ENCODE assay signal across 8 cellular contexts in genomic region chr19:14006766-14007562, GRCh38. TPM values are rescaled to one million over a fixed set of nuclear protein-coding genes. Genes with fewer than 3 reads are reported as not detected.
DNase-seq lines count a peak whose midpoint lies in the region; ATAC-seq and TF ChIP-seq lines count a peak whose summit lies in the region.

No MANE protein-coding gene starts in this region.

- peak overlapping the region; percentile 94 for H3K4me3 Mint-ChIP-seq in activated naive CD8-positive, alpha-beta T cell treated with anti-CD3 and anti-CD28 coated beads, Interleukin-2, amount 10 ng/mL, durations not matched to agents 7 days and 5 days

- peak; percentile 93 for DNase-seq in NCI-H1436 (lab: John Stamatoyannopoulos, UW)
- DNase-seq in NCI-H1436 treated with DMSO at 0.1 percent for 48 hours (lab: John Stamatoyannopoulos, UW), result no peak
- peak; percentile 64 for DNase-seq in HuH-7 (ENCODE audit: low spot score)
- peak; percentile 89 for DNase-seq in activated naive CD8-positive, alpha-beta T cell treated with anti-CD3 and anti-CD28 coated beads, Interleukin-2, amount 10 ng/mL, durations not matched to agents 7 days and 5 days
- DNase-seq in iPS DF 6.9 (ENCODE audit: low read depth, low spot score), result peak; percentile 60
- peak; percentile 98 for DNase-seq in smooth muscle cell (lab: John Stamatoyannopoulos, UW; ENCODE audit: unreplicated experiment)
- DNase-seq in NCI-H446 treated with DMSO at 0.1 percent for 48 hours (lab: John Stamatoyannopoulos, UW), result no peak

- peak overlapping the region; percentile 100 for H3K9ac ChIP-seq in smooth muscle cell (ENCODE audit: low read depth)

- no peaks in the 10 kb centered on the region for H3K9me3 Mint-ChIP-seq in activated naive CD8-positive, alpha-beta T cell treated with anti-CD3 and anti-CD28 coated beads, Interleukin-2, amount 10 ng/mL, durations not matched to agents 7 days and 5 days

- H3K27me3 ChIP-seq in iPS DF 6.9 (ENCODE audit: control insufficient read depth, insufficient read depth, low read length) (no peaks in the 10 kb centered on the region), smooth muscle cell (ENCODE audit: low read depth) (no peaks in the 10 kb centered on the region)

- H2AFZ ChIP-seq in smooth muscle cell (ENCODE audit: low read depth), result peak overlapping the region; percentile 64

- H3K9me3 ChIP-seq in iPS DF 6.9 (ENCODE audit: control insufficient read depth, insufficient read depth, low read length) (no peaks in the 10 kb centered on the region), smooth muscle cell (replicated peaks; ENCODE audit: low read depth) (no peaks in the 10 kb centered on the region)

- no peak for TF ChIP-seq CTCF in smooth muscle cell (IDR thresholded peaks at IDR 0.05; ENCODE audit: borderline replicate concordance, insufficient read depth, poor library complexity, severe bottlenecking)

- POLR2A ChIA-PET in activated naive CD8-positive, alpha-beta T cell treated with anti-CD3 and anti-CD28 coated beads, Interleukin-2, amount 10 ng/mL, durations not matched to agents 7 days and 5 days (lab: Charles Lee), result interaction anchor here (0.6 to 12.3 kb wide), 17 partner anchors 8 to 1125 kb away, joined by 3 to 262 read pairs (median 5); partner anchors contain the start of genes ASF1B, DCAF15, IL27RA and PODNL1

- peaks cover 5% of the 10 kb centered on the region for H3K79me2 ChIP-seq in smooth muscle cell (ENCODE audit: low read depth)

- no peaks in the 10 kb centered on the region for H3K36me3 Mint-ChIP-seq in activated naive CD8-positive, alpha-beta T cell treated with anti-CD3 and anti-CD28 coated beads, Interleukin-2, amount 10 ng/mL, durations not matched to agents 7 days and 5 days

- no peaks in the 10 kb centered on the region for H4K20me1 ChIP-seq in smooth muscle cell (ENCODE audit: low read depth)

- H3K27ac ChIP-seq in iPS DF 6.9 (ENCODE audit: low read length) (no peak overlapping the region), smooth muscle cell (ENCODE audit: low read depth) (peak overlapping the region; percentile 100)

- ATAC-seq in GM21529 (IDR thresholded peaks at IDR 0.05; ENCODE audit: unreplicated experiment), result peak; percentile 33
- ATAC-seq in activated naive CD8-positive, alpha-beta T cell treated with anti-CD3 and anti-CD28 coated beads, Interleukin-2, amount 10 ng/mL, durations not matched to agents 7 days and 5 days (ENCODE audit: low read depth), result peak; percentile 18

- no CpG with 5 or more reads among the region's 56 CpGs for WGBS in iPS DF 6.9 (ENCODE audit: insufficient coverage, insufficient read length)
- 9% methylated on average over 54 of the region's 56 CpGs for WGBS in smooth muscle cell (ENCODE audit: low lambda C conversion rate)

- H3K27ac Mint-ChIP-seq in activated naive CD8-positive, alpha-beta T cell treated with anti-CD3 and anti-CD28 coated beads, Interleukin-2, amount 10 ng/mL, durations not matched to agents 7 days and 5 days, result peak overlapping the region; percentile 96

- no peaks in the 10 kb centered on the region for H3K27me3 Mint-ChIP-seq in activated naive CD8-positive, alpha-beta T cell treated with anti-CD3 and anti-CD28 coated beads, Interleukin-2, amount 10 ng/mL, durations not matched to agents 7 days and 5 days

- H3K36me3 ChIP-seq in iPS DF 6.9 (ENCODE audit: control insufficient read depth, insufficient read depth, low read length), result no peaks in the 10 kb centered on the region
- H3K36me3 ChIP-seq in smooth muscle cell (ENCODE audit: low read depth), result no peaks in the 10 kb centered on the region

- H3K4me1 ChIP-seq in iPS DF 6.9 (ENCODE audit: control insufficient read depth, insufficient read depth, low read length), result peaks cover 4% of the 10 kb centered on the region; the same call in 1 of the 2 replicates
- peaks cover 3% of the 10 kb centered on the region for H3K4me1 ChIP-seq in smooth muscle cell (ENCODE audit: low read depth)

- H3F3A ChIP-seq in smooth muscle cell (ENCODE audit: low read depth), result peaks cover 22% of the 10 kb centered on the region

- H3K4me3 ChIP-seq in iPS DF 6.9 (ENCODE audit: low read length) (peak overlapping the region; percentile 54; the same call in 1 of the 2 replicates), smooth muscle cell (peak overlapping the region; percentile 82)

- peaks cover 28% of the 10 kb centered on the region for H3K4me1 Mint-ChIP-seq in activated naive CD8-positive, alpha-beta T cell treated with anti-CD3 and anti-CD28 coated beads, Interleukin-2, amount 10 ng/mL, durations not matched to agents 7 days and 5 days

- peak overlapping the region; percentile 87 for H3K4me2 ChIP-seq in smooth muscle cell

RNA-seq across cellular contexts. Expression of gene RFX1, which starts 0.8 kb away (rescaled TPM):
- total RNA-seq in activated naive CD8-positive, alpha-beta T cell treated with anti-CD3 and anti-CD28 coated beads, Interleukin-2, amount 10 ng/mL, durations not matched to agents 7 days and 5 days, result 10 to 100 TPM; 17.7 to 22.2 TPM
- 0.45 and 2.2 TPM in 2 replicates for total RNA-seq in smooth muscle cell
- polyA plus RNA-seq in smooth muscle cell, result 2.2 and 2.8 TPM in 2 replicates

RNA-seq across cellular contexts. Expression of gene RLN3, which starts 21.0 kb away (rescaled TPM):
- not detected for total RNA-seq in activated naive CD8-positive, alpha-beta T cell treated with anti-CD3 and anti-CD28 coated beads, Interleukin-2, amount 10 ng/mL, durations not matched to agents 7 days and 5 days
- not detected in 2 replicates for total RNA-seq in smooth muscle cell
- polyA plus RNA-seq in smooth muscle cell, result not detected in 2 replicates

RNA-seq across cellular contexts. Expression of gene IL27RA, which starts 24.6 kb away (rescaled TPM):
- 10 to 100 TPM; 41.6 to 43.8 TPM for total RNA-seq in activated naive CD8-positive, alpha-beta T cell treated with anti-CD3 and anti-CD28 coated beads, Interleukin-2, amount 10 ng/mL, durations not matched to agents 7 days and 5 days
- 1.4 and 3.1 TPM in 2 replicates for total RNA-seq in smooth muscle cell
- 3.8 and 7.1 TPM in 2 replicates for polyA plus RNA-seq in smooth muscle cell

RNA-seq across cellular contexts. Expression of gene DCAF15, which starts 54.7 kb away (rescaled TPM):
- total RNA-seq in activated naive CD8-positive, alpha-beta T cell treated with anti-CD3 and anti-CD28 coated beads, Interleukin-2, amount 10 ng/mL, durations not matched to agents 7 days and 5 days, result 100 to 1,000 TPM; 105 to 106 TPM
- total RNA-seq in smooth muscle cell, result 12.4 and 15.9 TPM in 2 replicates
- polyA plus RNA-seq in smooth muscle cell, result 27.0 and 30.9 TPM in 2 replicates

RNA-seq across cellular contexts. Expression of gene PALM3, which starts 54.9 kb away (rescaled TPM):
- not detected for total RNA-seq in activated naive CD8-positive, alpha-beta T cell treated with anti-CD3 and anti-CD28 coated beads, Interleukin-2, amount 10 ng/mL, durations not matched to agents 7 days and 5 days
- 1.6 TPM in 1 of 2 replicates, not detected in the other for total RNA-seq in smooth muscle cell
- 0.55 and 1.4 TPM in 2 replicates for polyA plus RNA-seq in smooth muscle cell

Comparison
In these comparisons a context has a peak if more than half of its experiments do, and no peak if none do; other contexts are left out.
1. DNase-seq: peak in NCI-H1436 (single experiment), HuH-7 (single experiment), activated naive CD8-positive, alpha-beta T cell treated with anti-CD3 and anti-CD28 coated beads, Interleukin-2, amount 10 ng/mL, durations not matched to agents 7 days and 5 days (single experiment), iPS DF 6.9 (single experiment) and smooth muscle cell (single experiment); none in NCI-H1436 treated with DMSO at 0.1 percent for 48 hours (single experiment) and NCI-H446 treated with DMSO at 0.1 percent for 48 hours (single experiment).
2. RNA of gene IL27RA, which starts 24.6 kb away (total RNA-seq): 41.6 to 43.8 TPM in activated naive CD8-positive, alpha-beta T cell treated with anti-CD3 and anti-CD28 coated beads, Interleukin-2, amount 10 ng/mL, durations not matched to agents 7 days and 5 days; 1.4 to 3.1 TPM in smooth muscle cell; every median in the first group is over 10 times any median in the second.